Comparison of ENCODE assay signal across 1 cellular context in genomic region chr15:88124199-88124598, GRCh38.
TF ChIP-seq lines count a peak whose summit lies in the region.

No MANE protein-coding gene starts in this region.

TF ChIP-seq in GM23338, 12 proteins besides CTCF, POLR2A, EP300 and RAD21 (continued from another document):
- TF ChIP-seq STAT1 (IDR thresholded peaks at IDR 0.05; ENCODE audit: unreplicated experiment) = no peak
- no peak for TF ChIP-seq EZH2 (IDR thresholded peaks at IDR 0.05; ENCODE audit: low read depth, unreplicated experiment)
- TF ChIP-seq ZNF462 (CRISPR knock-in tag; IDR thresholded peaks at IDR 0.05) = no peak
- TF ChIP-seq ZNF114 (CRISPR knock-in tag; IDR thresholded peaks at IDR 0.05) = no peak
- TF ChIP-seq NANOG (IDR thresholded peaks at IDR 0.05; ENCODE audit: borderline replicate concordance) = no peak
- TF ChIP-seq CREB1 (CRISPR knock-in tag; IDR thresholded peaks at IDR 0.05; ENCODE audit: low read depth) = no peak
- no peak for TF ChIP-seq POLR2AphosphoS5 (IDR thresholded peaks at IDR 0.05; ENCODE audit: low read depth)
- no peak for TF ChIP-seq REST (IDR thresholded peaks at IDR 0.05; ENCODE audit: unreplicated experiment)
- no peak for TF ChIP-seq EZH2phosphoT487 (IDR thresholded peaks at IDR 0.05; ENCODE audit: unreplicated experiment)
- no peak for TF ChIP-seq ZNF331 (CRISPR knock-in tag; IDR thresholded peaks at IDR 0.05; ENCODE audit: low read depth)
